Comparison of ENCODE assay signal across 8 cellular contexts in the genomic region with DNA sequence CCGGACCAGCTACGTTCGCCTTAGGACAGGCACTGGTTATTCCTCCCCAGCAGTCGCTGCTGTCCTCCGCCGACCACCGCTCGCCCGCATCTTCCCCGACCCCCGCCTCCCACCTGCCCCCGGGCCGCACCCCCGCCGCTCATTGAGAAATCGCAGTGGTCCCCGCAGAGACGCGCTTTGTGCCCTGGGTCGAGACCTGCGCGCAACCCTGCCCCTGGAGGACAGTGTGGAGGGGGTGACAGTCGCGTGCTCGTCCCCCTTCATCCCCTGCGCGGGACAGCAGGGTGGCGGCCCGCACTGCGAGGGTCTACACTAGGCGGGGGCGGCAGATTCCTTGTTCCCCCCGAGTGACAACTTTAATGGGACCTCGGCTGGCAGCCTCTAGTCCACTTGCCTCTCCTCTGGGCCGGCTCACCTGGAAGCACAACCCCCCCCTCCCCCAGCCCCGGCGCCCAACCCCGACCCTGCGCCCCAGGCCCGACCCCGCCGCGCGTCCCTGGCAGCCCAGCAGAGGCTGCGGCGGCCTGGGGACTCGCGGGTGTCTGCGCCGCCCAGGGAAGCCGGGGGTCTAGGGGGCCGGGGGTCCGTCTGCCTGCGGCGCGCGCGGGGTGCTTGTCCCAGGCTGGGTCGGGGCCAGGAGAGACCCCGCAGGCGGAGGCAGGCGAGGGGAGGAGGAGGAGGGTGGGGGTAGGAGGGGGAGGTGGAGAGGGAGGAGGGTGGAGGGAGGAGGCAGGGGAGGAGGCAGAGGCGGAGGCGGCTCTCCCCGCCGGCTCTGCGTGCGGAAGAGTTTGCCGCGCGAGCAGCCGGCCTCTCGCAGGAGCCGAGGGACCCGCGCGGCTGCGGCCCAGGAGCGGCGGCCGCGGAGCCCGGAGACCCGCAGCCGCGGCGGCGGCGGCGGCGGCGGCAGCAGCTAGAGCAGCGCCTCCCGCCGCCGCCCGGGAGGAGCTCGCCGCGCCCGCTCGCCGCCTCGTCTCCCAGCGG. TPM values are rescaled to one million over a fixed set of nuclear protein-coding genes. Genes with fewer than 3 reads are reported as not detected.
A peak's percentile ranks its signal among the peaks of the same experiment; 100 is the strongest.
DNase-seq lines count a peak whose midpoint lies in the region; ATAC-seq and TF ChIP-seq lines count a peak whose summit lies in the region.

A gene with protein sequence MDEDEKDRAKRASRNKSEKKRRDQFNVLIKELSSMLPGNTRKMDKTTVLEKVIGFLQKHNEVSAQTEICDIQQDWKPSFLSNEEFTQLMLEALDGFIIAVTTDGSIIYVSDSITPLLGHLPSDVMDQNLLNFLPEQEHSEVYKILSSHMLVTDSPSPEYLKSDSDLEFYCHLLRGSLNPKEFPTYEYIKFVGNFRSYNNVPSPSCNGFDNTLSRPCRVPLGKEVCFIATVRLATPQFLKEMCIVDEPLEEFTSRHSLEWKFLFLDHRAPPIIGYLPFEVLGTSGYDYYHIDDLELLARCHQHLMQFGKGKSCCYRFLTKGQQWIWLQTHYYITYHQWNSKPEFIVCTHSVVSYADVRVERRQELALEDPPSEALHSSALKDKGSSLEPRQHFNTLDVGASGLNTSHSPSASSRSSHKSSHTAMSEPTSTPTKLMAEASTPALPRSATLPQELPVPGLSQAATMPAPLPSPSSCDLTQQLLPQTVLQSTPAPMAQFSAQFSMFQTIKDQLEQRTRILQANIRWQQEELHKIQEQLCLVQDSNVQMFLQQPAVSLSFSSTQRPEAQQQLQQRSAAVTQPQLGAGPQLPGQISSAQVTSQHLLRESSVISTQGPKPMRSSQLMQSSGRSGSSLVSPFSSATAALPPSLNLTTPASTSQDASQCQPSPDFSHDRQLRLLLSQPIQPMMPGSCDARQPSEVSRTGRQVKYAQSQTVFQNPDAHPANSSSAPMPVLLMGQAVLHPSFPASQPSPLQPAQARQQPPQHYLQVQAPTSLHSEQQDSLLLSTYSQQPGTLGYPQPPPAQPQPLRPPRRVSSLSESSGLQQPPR (plus strand): TSS at position 775 of the 981 bp plus-strand sequence. CDS start 84,616 bp downstream, outside the sequence.

- H3K4me3 Mint-ChIP-seq in activated T-helper 17 cell treated with anti-CD3 and anti-CD28 coated beads, Interleukin-2, amount 50 U/mL, for 72 hours: peak within 1 kb of the TSS; percentile 86

- H3K36me3 Mint-ChIP-seq in activated T-helper 17 cell treated with anti-CD3 and anti-CD28 coated beads, Interleukin-2, amount 50 U/mL, for 72 hours (ENCODE audit: low read depth): peaks cover 32% of the 10 kb centered on the region

- peaks cover 26% of the 10 kb centered on the region for H3K27me3 Mint-ChIP-seq in activated T-helper 17 cell treated with anti-CD3 and anti-CD28 coated beads, Interleukin-2, amount 50 U/mL, for 72 hours

- no peak for TF ChIP-seq CTCF in omental fat pad (IDR thresholded peaks at IDR 0.05)

- peak within 1 kb of the TSS; percentile 90 for H3K27ac Mint-ChIP-seq in activated T-helper 17 cell treated with anti-CD3 and anti-CD28 coated beads, Interleukin-2, amount 50 U/mL, for 72 hours

- H3K9me3 Mint-ChIP-seq in activated T-helper 17 cell treated with anti-CD3 and anti-CD28 coated beads, Interleukin-2, amount 50 U/mL, for 72 hours: no peaks in the 10 kb centered on the region

- peak; percentile 52 for ATAC-seq in activated T-helper 17 cell treated with anti-CD3 and anti-CD28 coated beads, Interleukin-2, amount 50 U/mL, for 72 hours (replicated peaks)
- peak; percentile 15 for ATAC-seq in omental fat pad (ENCODE audit: low FRiP score)
- no peak for ATAC-seq in HG02970 (IDR thresholded peaks at IDR 0.05; ENCODE audit: low FRiP score, unreplicated experiment)
- no peak for ATAC-seq in HG03196 (IDR thresholded peaks at IDR 0.05; ENCODE audit: unreplicated experiment)

- H3K4me1 Mint-ChIP-seq in activated T-helper 17 cell treated with anti-CD3 and anti-CD28 coated beads, Interleukin-2, amount 50 U/mL, for 72 hours: peaks cover 3% of the 10 kb centered on the region

- DNase-seq in AG08395 (ENCODE audit: low spot score): peak; percentile 53
- DNase-seq in HT1080 (ENCODE audit: low read depth): peak; percentile 59
- no peak for DNase-seq in glomerular endothelial cell (ENCODE audit: extremely low read depth, low read depth, low spot score)
- DNase-seq in omental fat pad (ENCODE audit: low spot score): no peak
- DNase-seq in NCI-H82 treated with DMSO at 0.1 percent for 48 hours (lab: John Stamatoyannopoulos, UW; ENCODE audit: unreplicated experiment): no peak

RNA-seq across cellular contexts. Expression of the gene that starts here (rescaled TPM):
- total RNA-seq in HT1080 (2014; rRNA removed; shearing (Covaris generic)): 41.2 and 63.1 TPM in 2 replicates
- polyA plus RNA-seq in HT1080 (2015; cell fraction: cytosol; rRNA removed): 115 and 128 TPM in 2 replicates
- polyA plus RNA-seq in HT1080 (2015; cell fraction: nucleus; rRNA removed): 113 and 127 TPM in 2 replicates
- total RNA-seq in activated T-helper 17 cell treated with anti-CD3 and anti-CD28 coated beads, Interleukin-2, amount 50 U/mL, for 72 hours: 10 to 100 TPM in 1 of 2 donors, 1 to 10 TPM in 1; 3.9 to 11.4 TPM
- total RNA-seq in glomerular endothelial cell (14.7 and 15.8 TPM in 2 replicates), omental fat pad (10 to 100 TPM in 3 of 4 donors, 1 to 10 TPM in 1; 6.1 to 29.8 (median 24.3) TPM)

Comparison
In these comparisons a context has a peak if more than half of its experiments do, and no peak if none do; other contexts are left out.
1. DNase-seq: peak in AG08395 (single experiment) and HT1080 (single experiment); none in glomerular endothelial cell (single experiment), omental fat pad (single experiment) and NCI-H82 treated with DMSO at 0.1 percent for 48 hours (single experiment).
2. ATAC-seq: peak in activated T-helper 17 cell treated with anti-CD3 and anti-CD28 coated beads, Interleukin-2, amount 50 U/mL, for 72 hours (single experiment) and omental fat pad (single experiment); none in HG02970 (single experiment) and HG03196 (single experiment).